Comparison of ENCODE assay signal across 8 cellular contexts in the genomic region with DNA sequence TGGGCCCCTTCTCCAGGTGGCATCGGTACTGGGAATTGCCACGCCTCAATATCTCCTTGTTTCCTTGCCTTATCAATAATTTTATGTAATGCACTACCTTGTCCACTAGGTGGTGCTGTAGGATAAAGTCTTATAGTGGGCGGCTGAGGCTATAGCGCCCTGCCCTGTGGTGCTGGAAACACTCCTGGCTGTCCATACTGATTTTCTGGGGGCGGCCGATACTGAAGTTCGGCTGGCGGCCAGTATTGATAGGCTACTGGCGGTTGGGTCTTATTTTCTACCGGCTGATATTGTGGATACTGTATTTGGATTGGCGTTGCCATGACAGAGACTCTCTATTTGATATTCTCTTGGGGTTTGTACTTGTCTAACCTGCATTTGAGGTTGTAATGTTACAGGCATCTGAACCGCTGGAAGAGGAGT. TPM values are rescaled to one million over a fixed set of nuclear protein-coding genes. Genes with fewer than 3 reads are reported as not detected.
DNase-seq lines count a peak whose midpoint lies in the region; ATAC-seq and TF ChIP-seq lines count a peak whose summit lies in the region.
"Not testable (repeated sequence)": the region's sequence is repeated elsewhere in the genome, so short reads cannot be mapped to it uniquely, and the experiment has no call there.

No MANE protein-coding gene starts in this region.

- intact Hi-C loops in Caco-2 (cut with micrococcal nuclease; ENCODE audit: unreplicated experiment) = loop anchor here (1.0 to 5.0 kb wide), 2 partner anchors 101 to 179 kb away; no protein-coding TSS in a partner anchor

- not testable (repeated sequence) for H3K9me3 ChIP-seq in Caco-2

- not testable (repeated sequence) for H3K27me3 Mint-ChIP-seq in Caco-2 (ENCODE audit: insufficient read depth, unreplicated experiment); mesothelial cell of epicardium (ENCODE audit: low read depth)

- not testable (repeated sequence) for H3K9me3 Mint-ChIP-seq in Caco-2 (ENCODE audit: unreplicated experiment); activated naive CD4-positive, alpha-beta T cell treated with anti-CD3 and anti-CD28 coated beads, Interleukin-2, amount 50 U/mL, for 72 hours; mesothelial cell of epicardium

- H3K36me3 ChIP-seq in Caco-2 (ENCODE audit: control insufficient read depth, insufficient read depth, low read length) = not testable (repeated sequence)

- ATAC-seq in activated naive CD4-positive, alpha-beta T cell treated with anti-CD3 and anti-CD28 coated beads, Interleukin-2, amount 50 U/mL, for 72 hours = peak; percentile 84 to 85

- DNase-seq in Caco-2 (peak; percentile 69 to 84), HL-60 (ENCODE audit: low read depth in 1 of 2, low spot score in 1 of 2) (peak in 1 of 2 experiments; percentile 60), NCI-H2171 treated with DMSO at 0.1 percent for 48 hours (lab: John Stamatoyannopoulos, UW) (peak; percentile 80), SW 1271 (lab: John Stamatoyannopoulos, UW) (peak; percentile 51 to 70), fibroblast of mammary gland (ENCODE audit: low read depth) (peak; percentile 69), mesothelial cell of epicardium (ENCODE audit: low spot score in 2 of 2, unreplicated experiment in 2 of 2) (peak in 1 of 2 experiments; percentile 58)
- DNase-seq in activated naive CD4-positive, alpha-beta T cell treated with anti-CD3 and anti-CD28 coated beads, Interleukin-2, amount 50 U/mL, for 72 hours (ENCODE audit: low spot score in 2 of 2) = peak in 1 of 2 donors; percentile 56
- peak; percentile 15 for DNase-seq in stimulated activated naive CD4-positive, alpha-beta T cell treated with Interleukin-2 at 50 U/mL for 16 hours (lab: John Stamatoyannopoulos, UW)

- peaks cover 24% of the 10 kb centered on the region for H3K4me1 ChIP-seq in Caco-2

- H3K36me3 Mint-ChIP-seq in Caco-2 (ENCODE audit: insufficient read depth, unreplicated experiment) = peaks cover 22% of the 10 kb centered on the region
- H3K36me3 Mint-ChIP-seq in activated naive CD4-positive, alpha-beta T cell treated with anti-CD3 and anti-CD28 coated beads, Interleukin-2, amount 50 U/mL, for 72 hours; mesothelial cell of epicardium: not testable (repeated sequence)

- TF ChIP-seq CTCF in Caco-2 (IDR thresholded peaks at IDR 0.05; ENCODE audit: insufficient read depth in 1 of 2, low read depth in 1 of 2, low read length in 1 of 2, severe bottlenecking in 1 of 2, unreplicated experiment in 1 of 2) (peak; percentile 74 to 94), HL-60 (IDR thresholded peaks at IDR 0.05; ENCODE audit: insufficient read depth, low read length) (peak; percentile 46), fibroblast of mammary gland (conservative IDR thresholded peaks at IDR 0.05; ENCODE audit: control insufficient read depth, insufficient read depth, low read depth, low read length) (peak; percentile 70), mesothelial cell of epicardium (IDR thresholded peaks at IDR 0.05; ENCODE audit: unreplicated experiment) (peak; percentile 96)

- not testable (repeated sequence) for H3K4me3 ChIP-seq in Caco-2 (ENCODE audit: low read depth, low read length); HL-60 (replicated peaks; ENCODE audit: insufficient read depth, low read length); fibroblast of mammary gland (ENCODE audit: control insufficient read depth, low read depth, low read length)

- H3K4me3 Mint-ChIP-seq in Caco-2 (ENCODE audit: unreplicated experiment) = peak overlapping the region; percentile 51
- peak overlapping the region; percentile 47 for H3K4me3 Mint-ChIP-seq in mesothelial cell of epicardium

- peaks cover 21% of the 10 kb centered on the region for H3K4me1 Mint-ChIP-seq in Caco-2 (ENCODE audit: low read depth, unreplicated experiment)
- peaks cover 37% of the 10 kb centered on the region for H3K4me1 Mint-ChIP-seq in mesothelial cell of epicardium

- CTCF ChIA-PET in Caco-2 (lab: Charles Lee) = interaction anchor here (0.9 to 1.3 kb wide), 2 partner anchors 14 to 172 kb away, joined by 3 read pairs; no protein-coding TSS in a partner anchor

- not testable (repeated sequence) for H3K27me3 ChIP-seq in Caco-2 (replicated peaks; ENCODE audit: control insufficient read depth, insufficient read depth, low read length); HL-60 (ENCODE audit: insufficient read depth, poor library complexity, severe bottlenecking)

- not testable (repeated sequence) for BruUV-seq in Caco-2 (replicated peaks; lab: Mats Ljungman, UMichigan)

- H3K27ac Mint-ChIP-seq in Caco-2 (ENCODE audit: unreplicated experiment) = peak overlapping the region; percentile 53
- not testable (repeated sequence) for H3K27ac Mint-ChIP-seq in activated naive CD4-positive, alpha-beta T cell treated with anti-CD3 and anti-CD28 coated beads, Interleukin-2, amount 50 U/mL, for 72 hours
- H3K27ac Mint-ChIP-seq in mesothelial cell of epicardium = peak overlapping the region; percentile 93

- POLR2A ChIA-PET in Caco-2 (lab: Charles Lee) = not testable (repeated sequence)

- not testable (repeated sequence) for H3K27ac ChIP-seq in HL-60 (replicated peaks)

RNA-seq across cellular contexts. Expression of a gene that starts 38.0 kb away (rescaled TPM):
- total RNA-seq in Caco-2 (2022) (not detected in 2 replicates), mesothelial cell of epicardium (not detected in 3 replicates)
- not detected for total RNA-seq in activated naive CD4-positive, alpha-beta T cell treated with anti-CD3 and anti-CD28 coated beads, Interleukin-2, amount 50 U/mL, for 72 hours

RNA-seq across cellular contexts. Expression of a gene that starts 43.6 kb away (rescaled TPM):
- total RNA-seq in Caco-2 (2022) (41.1 and 43.3 TPM in 2 replicates), mesothelial cell of epicardium (6.5 to 7.5 TPM (median 6.7 TPM) in 3 replicates)
- 1 to 10 TPM; 5.5 to 8.1 TPM for total RNA-seq in activated naive CD4-positive, alpha-beta T cell treated with anti-CD3 and anti-CD28 coated beads, Interleukin-2, amount 50 U/mL, for 72 hours

Comparison
In these comparisons a context has a peak if more than half of its experiments do, and no peak if none do; other contexts are left out.
1. CTCF ChIP-seq: peak in every context shown above with its lines; median percentile 96 in mesothelial cell of epicardium; 84 in Caco-2; 70 in fibroblast of mammary gland; 46 in HL-60.